In the genomic region with DNA sequence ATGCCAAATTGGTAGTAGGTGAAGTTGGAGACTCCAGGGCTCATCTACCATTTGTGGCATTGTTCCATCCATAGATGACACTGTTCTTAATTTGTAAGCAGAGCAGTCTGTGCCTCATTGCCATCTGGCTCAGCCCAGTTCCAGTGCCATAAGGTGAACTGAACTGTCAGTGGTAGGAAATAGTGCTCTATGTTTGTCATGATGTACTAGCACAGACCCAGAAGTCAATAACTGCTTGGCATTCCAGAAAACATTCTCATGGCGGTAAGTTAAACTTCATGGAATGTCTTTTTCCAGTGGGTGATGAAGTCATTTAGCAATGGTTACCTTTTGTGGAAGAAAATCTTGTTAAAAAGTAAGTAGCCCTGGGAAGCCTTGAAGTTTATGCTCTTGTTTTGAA, we compare ENCODE assay signal across 1 cellular context.
TF ChIP-seq lines count a peak whose summit lies in the region.

No MANE protein-coding gene starts in this region.

TF ChIP-seq in SK-N-SH treated with all-trans-retinoic acid at 6 μM for 48 hours, 23 proteins besides CTCF, POLR2A, EP300 and RAD21 (continued from another document):
- TF ChIP-seq TCF4 (CRISPR knock-in tag; IDR thresholded peaks at IDR 0.05; ENCODE audit: borderline replicate concordance), result no peak
- no peak for TF ChIP-seq CSDC2 (CRISPR knock-in tag; IDR thresholded peaks at IDR 0.05)
